Comparison of ENCODE assay signal across 9 cellular contexts in genomic region chr6:209432-210103, GRCh38.
DNase-seq lines count a peak whose midpoint lies in the region; ATAC-seq, FAIRE-seq and TF ChIP-seq lines count a peak whose summit lies in the region.
"Had no signal": no experiment of that assay in that cellular context is flagged by ENCODE, and none has a peak within 500 bp of the region (broad histone marks: within the 10 kb centered on the region; RNA-seq: fewer than 3 reads in every experiment).

No MANE protein-coding gene starts in this region.

- in situ Hi-C loops in K562 (cut with MboI), result loop anchor here (10.0 kb wide), 1 partner anchor 195 kb away; no protein-coding TSS in a partner anchor

- 4% methylated on average over 26 of the region's 27 CpGs for WGBS in K562 (ENCODE audit: insufficient coverage, low coverage, missing lambda C conversion rate)
- 91% methylated on average over 27 of the region's 27 CpGs for WGBS in hepatocyte (ENCODE audit: low lambda C conversion rate, missing lambda C conversion rate)

- H2AFZ ChIP-seq in MM.1S (ENCODE audit: low read length) (peak overlapping the region; percentile 59), K562 (ENCODE audit: low read depth, low read length) (no peak overlapping the region), hepatocyte (no peak overlapping the region)

- no TSS peak for BruUV-seq in K562 (replicated peaks; lab: Mats Ljungman, UMichigan)

- peaks cover 13% of the 10 kb centered on the region for H3K4me1 ChIP-seq in MM.1S (ENCODE audit: low read length)
- H3K4me1 ChIP-seq in K562 (replicated peaks in 1 of 2; ENCODE audit: control insufficient read depth in 2 of 2, insufficient read depth in 2 of 2, low read length in 2 of 2), result peaks cover 0 to 5% of the 10 kb centered on the region in 2 experiments; a peak in 4 of 5 replicates
- no peaks in the 10 kb centered on the region for H3K4me1 ChIP-seq in hepatocyte (ENCODE audit: insufficient read depth)

- H3K27me3 ChIP-seq in MM.1S (replicated peaks; ENCODE audit: insufficient read depth, low read length) (no peaks in the 10 kb centered on the region), K562 (ENCODE audit: control insufficient read depth in 2 of 2, insufficient read depth in 2 of 2, low read length in 2 of 2) (peaks cover 67 to 81% of the 10 kb centered on the region in 2 experiments), hepatocyte (peaks cover 17% of the 10 kb centered on the region)

- H3K79me2 ChIP-seq in MM.1S (ENCODE audit: low read length) (no peaks in the 10 kb centered on the region), K562 (ENCODE audit: control insufficient read depth, insufficient read depth, low read length) (no peaks in the 10 kb centered on the region), hepatocyte (no peaks in the 10 kb centered on the region)

- TF ChIP-seq POLR2A in K562 (conservative IDR thresholded peaks at IDR 0.05), result no peak

- no peak for TF ChIP-seq EP300 in K562 (IDR thresholded peaks at IDR 0.05; ENCODE audit: low read length)

- no peaks in the 10 kb centered on the region for H3K9me2 ChIP-seq in MM.1S (replicated peaks; ENCODE audit: insufficient read depth, low read length)
- no peaks in the 10 kb centered on the region for H3K9me2 ChIP-seq in hepatocyte (replicated peaks; ENCODE audit: insufficient read depth)

- no peak for TF ChIP-seq CTCF in MM.1S (IDR thresholded peaks at IDR 0.05; ENCODE audit: low read length)
- no peak for TF ChIP-seq CTCF in K562 (IDR thresholded peaks at IDR 0.05 in 2 of 3, conservative IDR thresholded peaks at IDR 0.05 in 1 of 3; ENCODE audit: insufficient read depth in 2 of 3, low read depth in 1 of 3, low read length in 3 of 3)
- no peak for TF ChIP-seq CTCF in hepatocyte (IDR thresholded peaks at IDR 0.05; ENCODE audit: poor library complexity)

- CTCF ChIA-PET in K562 (lab: Yijun Ruan, JAX; ENCODE audit: low intra/inter-chr PET ratio), result no interaction called here

- H3K9ac ChIP-seq in MM.1S (ENCODE audit: low read length) (peak overlapping the region; percentile 14; the same call in 1 of the 2 replicates), K562 (ENCODE audit: insufficient read depth in 1 of 2, low read depth in 2 of 2, low read length in 2 of 2) (0 out of 4 replicates have a peak overlapping the region, but pooled peaks of 1 of the 2 experiments have one; percentile 15)

- H3K36me3 ChIP-seq in MM.1S (replicated peaks; ENCODE audit: insufficient read depth, low read length) (no peaks in the 10 kb centered on the region), K562 (ENCODE audit: control insufficient read depth, insufficient read depth, low read length) (no peaks in the 10 kb centered on the region), hepatocyte (replicated peaks; ENCODE audit: insufficient read depth, low read depth) (no peaks in the 10 kb centered on the region)

- POLR2A ChIA-PET in K562 (lab: Yijun Ruan, JAX), result interaction anchor here (0.8 kb wide), 1 partner anchor 14 kb away, joined by 4 read pairs; no protein-coding TSS in a partner anchor

- H4K20me1 ChIP-seq in MM.1S (ENCODE audit: insufficient read depth, low read length), result no peaks in the 10 kb centered on the region
- H4K20me1 ChIP-seq in K562 (replicated peaks; ENCODE audit: control insufficient read depth, insufficient read depth, low read length), result no peaks in the 10 kb centered on the region
- no peaks in the 10 kb centered on the region for H4K20me1 ChIP-seq in hepatocyte (ENCODE audit: insufficient read depth, poor library complexity, severe bottlenecking)

- DNase-seq in MM.1S (peak; percentile 79), K562 (ENCODE audit: extremely low read depth in 1 of 4, low spot score in 3 of 4) (peak in 3 of 4 experiments; percentile 26 to 42 (median 29)), middle frontal gyrus (ENCODE audit: extremely low spot score, low spot score) (no peak), hypothalamus (lab: John Stamatoyannopoulos, UW) (no peak), hepatocyte (ENCODE audit: low spot score) (no peak), cerebellar cortex (ENCODE audit: low spot score) (no peak)
- DNase-seq: amniotic stem cell had no signal

- H3K4me3 ChIP-seq in GM08714 (ENCODE audit: low read length), result peak overlapping the region; percentile 6; the same call in 1 of the 2 replicates
- peak overlapping the region; percentile 55 for H3K4me3 ChIP-seq in MM.1S (ENCODE audit: low read length)
- no peak overlapping the region for H3K4me3 ChIP-seq in K562
- no peak overlapping the region for H3K4me3 ChIP-seq in hepatocyte

- H3K27ac ChIP-seq in MM.1S (ENCODE audit: low read length) (no peak overlapping the region), K562 (ENCODE audit: extremely low read depth, low read depth, low read length) (no peak overlapping the region), hepatocyte (no peak overlapping the region)

- intact Hi-C loops in K562 (cut with micrococcal nuclease), result no loop called here

- ATAC-seq in GM21447 (IDR thresholded peaks at IDR 0.05; ENCODE audit: unreplicated experiment) (peak; percentile 80), K562 (peak; percentile 78)

- TF ChIP-seq RAD21 in K562 (CRISPR knock-in tag; conservative IDR thresholded peaks at IDR 0.05 in 1 of 2, IDR thresholded peaks at IDR 0.05 in 1 of 2), result no peak

- H3K9me1 ChIP-seq in K562 (ENCODE audit: control insufficient read depth, insufficient read depth, low read length), result no peaks in the 10 kb centered on the region

- H3K4me2 ChIP-seq in MM.1S (ENCODE audit: low read depth, low read length), result peak overlapping the region; percentile 86
- no peak overlapping the region; the same call in 1 of the 2 replicates for H3K4me2 ChIP-seq in K562 (ENCODE audit: insufficient read depth, low read length)
- H3K4me2 ChIP-seq in hepatocyte, result no peak overlapping the region

- FAIRE-seq in K562 (lab: Jason Lieb, UNC), result no peak

- no peaks in the 10 kb centered on the region for H3K9me3 ChIP-seq in MM.1S (replicated peaks; ENCODE audit: insufficient read depth, low read length)
- H3K9me3 ChIP-seq in K562 (replicated peaks; ENCODE audit: control insufficient read depth, insufficient read depth, low read depth, low read length), result no peaks in the 10 kb centered on the region
- H3K9me3 ChIP-seq in hepatocyte (ENCODE audit: low read depth), result no peaks in the 10 kb centered on the region

- H3F3A ChIP-seq in MM.1S (ENCODE audit: insufficient read depth, low read length), result no peaks in the 10 kb centered on the region

TF ChIP-seq in K562, 482 proteins besides CTCF, POLR2A, EP300 and RAD21:
- TF ChIP-seq MAFG (tag; conservative IDR thresholded peaks at IDR 0.05) (peak; percentile 51), NFE2 (IDR thresholded peaks at IDR 0.05; ENCODE audit: low read depth) (peak; percentile 62; the same call in 1 of the 2 replicates), NFYB (IDR thresholded peaks at IDR 0.05; ENCODE audit: extremely low read depth, insufficient read length) (no peak), EGR1 (conservative IDR thresholded peaks at IDR 0.05) (peak; percentile 56), ZNF316 (IDR thresholded peaks at IDR 0.05) (peak; percentile 36; the same call in 1 of the 2 replicates), NRF1 (conservative IDR thresholded peaks at IDR 0.05 in 1 of 2, IDR thresholded peaks at IDR 0.05 in 1 of 2) (0 out of 4 replicates have a peak, but pooled peaks of 1 of the 2 experiments have one; percentile 20), BRCA1 (IDR thresholded peaks at IDR 0.05) (no peak), BRCA1 (CRISPR knock-in tag; IDR thresholded peaks at IDR 0.05) (no peak), C11orf30 (IDR thresholded peaks at IDR 0.05; ENCODE audit: low read depth) (0 out of 2 replicates have a peak, but pooled peaks have one; percentile 3)

Comparison
In these comparisons a context has a peak if more than half of its experiments do, and no peak if none do; other contexts are left out.
1. H3K4me3 ChIP-seq: peak in GM08714 (single experiment) and MM.1S (single experiment); none in K562 (single experiment) and hepatocyte (single experiment).
2. DNase-seq: peak in MM.1S (single experiment) and K562 (3 of 4); none in middle frontal gyrus (single experiment), hypothalamus (0 of 51), hepatocyte (single experiment) and cerebellar cortex (single experiment).